In genomic region chr1:10328534-10328933, GRCh38 we compare ENCODE assay signal across 17 cellular contexts.
"Had no signal": no experiment of that assay in that cellular context is flagged by ENCODE, and none has a peak within 500 bp of the region (broad histone marks: within the 10 kb centered on the region; RNA-seq: fewer than 3 reads in every experiment).

No MANE protein-coding gene starts in this region.

- H3K4me3 ChIP-seq: heart left ventricle, right atrium auricular region, sigmoid colon, skin epidermis, thoracic aorta, transverse colon had no signal

- H3K27me3 ChIP-seq: heart left ventricle, right atrium auricular region, sigmoid colon, transverse colon had no signal

- H3K27ac ChIP-seq: heart left ventricle, right atrium auricular region, sigmoid colon, skin epidermis, thoracic aorta, transverse colon had no signal

- H3K4me1 ChIP-seq: heart left ventricle, right atrium auricular region, sigmoid colon, transverse colon had no signal

- H3K9me3 ChIP-seq: heart left ventricle, right atrium auricular region, sigmoid colon, thoracic aorta, transverse colon had no signal

- DNase-seq: cortex of kidney; effector memory CD4-positive, alpha-beta T cell; heart left ventricle; hippocampal formation; left colon; mesendoderm; naive thymus-derived CD4-positive, alpha-beta T cell; nephron progenitor cell; sigmoid colon; stimulated activated CD4-positive, alpha-beta T cell treated with anti-CD3 and anti-CD28 coated beads, Interleukin-2, amount 100 ng/mL, for 24 hours; stimulated activated CD4-positive, alpha-beta T cell treated with anti-CD3 and anti-CD28 coated beads, Interleukin-4, amount 100 ng/mL, for 4 hours; stimulated activated naive B cell treated with anti-CD40 and anti-IgM and Interleukin-4, amounts not matched to agents 10 μg/mL and 1 μg/mL and 100 μg/mL, for 72 hours; stimulated activated naive CD8-positive, alpha-beta T cell treated with anti-CD3 and anti-CD28 coated beads, Interleukin-15, amount 100 ng/mL, for 72 hours; transverse colon had no signal
